13 cellular contexts compared by ENCODE assay signal in genomic region chr17:50208611-50209061, GRCh38. TPM values are rescaled to one million over a fixed set of nuclear protein-coding genes. Genes with fewer than 3 reads are reported as not detected.
DNase-seq lines count a peak whose midpoint lies in the region; ATAC-seq and TF ChIP-seq lines count a peak whose summit lies in the region.
"Had no signal": no experiment of that assay in that cellular context is flagged by ENCODE, and none has a peak within 500 bp of the region (broad histone marks: within the 10 kb centered on the region; RNA-seq: fewer than 3 reads in every experiment).

No MANE protein-coding gene starts in this region.

- WGBS in mesendoderm (ENCODE audit: extremely low coverage, insufficient coverage, low lambda C conversion rate): no CpG with 5 or more reads among the region's 3 CpGs
- 81 to 87% methylated on average over 3 of the region's 3 CpGs for WGBS in thyroid gland, 2 donors

- peak overlapping the region; percentile 84 for H4K5ac ChIP-seq in mesendoderm (ENCODE audit: low read length)

- H3K18ac ChIP-seq in mesendoderm (ENCODE audit: low read length): no peak overlapping the region

- no peak overlapping the region for H3K4ac ChIP-seq in mesendoderm (ENCODE audit: low read depth, low read length)

- no peak overlapping the region for H3K4me2 ChIP-seq in mesendoderm (ENCODE audit: low read length)
- H3K4me2 ChIP-seq: KMS-11 had no signal

- peak overlapping the region; percentile 6 for H2BK5ac ChIP-seq in mesendoderm (ENCODE audit: low read length)

- H3K4me1 ChIP-seq in adipocyte (ENCODE audit: control insufficient read depth, insufficient read depth, low read length) (peaks cover 74% of the 10 kb centered on the region), mesendoderm (ENCODE audit: control insufficient read depth, low read depth, low read length) (peaks cover 25% of the 10 kb centered on the region), thyroid gland (peaks cover 0 to 22% of the 10 kb centered on the region in 2 donors)

- no peaks in the 10 kb centered on the region for H3K79me1 ChIP-seq in mesendoderm (ENCODE audit: low read length)

- peak overlapping the region; percentile 79 for H2AK5ac ChIP-seq in mesendoderm (ENCODE audit: low read length)

- H3K36me3 ChIP-seq in adipocyte (ENCODE audit: control insufficient read depth, insufficient read depth, low read length, severe bottlenecking): no peaks in the 10 kb centered on the region
- no peaks in the 10 kb centered on the region for H3K36me3 ChIP-seq in mesendoderm (ENCODE audit: control insufficient read depth, insufficient read depth, low read length)
- no peaks in the 10 kb centered on the region for H3K36me3 ChIP-seq in thyroid gland

- ATAC-seq in GM19023 (IDR thresholded peaks at IDR 0.05; ENCODE audit: unreplicated experiment): no peak
- ATAC-seq in HG03196 (IDR thresholded peaks at IDR 0.05; ENCODE audit: unreplicated experiment): no peak
- ATAC-seq: T-helper 17 cell had no signal

- no peak for TF ChIP-seq CTCF in thyroid gland (IDR thresholded peaks at IDR 0.05)

- H3K9me3 ChIP-seq in adipocyte (ENCODE audit: control insufficient read depth, low read length) (no peaks in the 10 kb centered on the region), thyroid gland (no peaks in the 10 kb centered on the region)

- DNase-seq in HUDEP-2 (lab: John Stamatoyannopoulos, UW; ENCODE audit: unreplicated experiment in 76 of 76) (peak in 73 of 76 experiments; percentile 26 to 93 (median 74)), adipocyte (ENCODE audit: low read depth) (no peak), mesendoderm (peak; percentile 65), thyroid gland (no peak)
- no peak for DNase-seq in activated naive CD4-positive, alpha-beta T cell treated with anti-CD3 and anti-CD28 coated beads, Interleukin-2, amount 50 U/mL, for 16 hours
- DNase-seq: effector memory CD4-positive, alpha-beta T cell; hippocampal formation; NCI-H2081; T-helper 17 cell had no signal

- H3K79me2 ChIP-seq in mesendoderm (ENCODE audit: control insufficient read depth, insufficient read depth, low read length): no peaks in the 10 kb centered on the region

- no peak overlapping the region for H2BK15ac ChIP-seq in mesendoderm (replicated peaks; ENCODE audit: low read depth)

- H3K27me3 ChIP-seq in adipocyte (replicated peaks; ENCODE audit: control insufficient read depth, insufficient read depth, low read length): no peaks in the 10 kb centered on the region
- H3K27me3 ChIP-seq in mesendoderm (ENCODE audit: insufficient read depth, low read length, poor library complexity): no peaks in the 10 kb centered on the region
- H3K27me3 ChIP-seq in thyroid gland: no peaks in the 10 kb centered on the region

- H4K8ac ChIP-seq in mesendoderm (ENCODE audit: low read depth, low read length): no peak overlapping the region

- peak overlapping the region; percentile 46 for H3K56ac ChIP-seq in mesendoderm (ENCODE audit: low read length)

- no peak overlapping the region for H3K23ac ChIP-seq in mesendoderm (ENCODE audit: low read length)

- TF ChIP-seq POLR2A in thyroid gland (IDR thresholded peaks at IDR 0.05): no peak

- H2BK120ac ChIP-seq in mesendoderm (ENCODE audit: low read depth, low read length): no peak overlapping the region

- peak overlapping the region; percentile 7 for H3K27ac ChIP-seq in mesendoderm (ENCODE audit: low read depth, low read length)
- peak overlapping the region in 2 of 3 donors; percentile 33 to 60 for H3K27ac ChIP-seq in thyroid gland
- H3K27ac ChIP-seq: KMS-11 had no signal

- H3K9ac ChIP-seq in adipocyte (ENCODE audit: low read length): peak overlapping the region; percentile 72
- no peak overlapping the region for H3K9ac ChIP-seq in mesendoderm (ENCODE audit: low read length)
- H3K9ac ChIP-seq: KMS-11 had no signal

- no peak overlapping the region for H3K4me3 ChIP-seq in adipocyte (ENCODE audit: low read length)
- H3K4me3 ChIP-seq in mesendoderm (ENCODE audit: low read length): no peak overlapping the region
- H3K4me3 ChIP-seq in thyroid gland (replicated peaks in 1 of 3): no peak overlapping the region

- intact Hi-C loops in thyroid gland (cut with DNase I): no loop called here

RNA-seq across cellular contexts. Expression of gene COL1A1, which starts 7.2 kb away (rescaled TPM):
- polyA plus RNA-seq in mesendoderm (2013, experiment 1 of 2): 14.5 TPM
- 15.0 TPM for polyA plus RNA-seq in mesendoderm (2013, experiment 2 of 2)
- 10 to 100 TPM; 12.2 to 57.3 (median 18.5) TPM for total RNA-seq in thyroid gland

RNA-seq across cellular contexts. Expression of gene SGCA, which starts 42.8 kb away (rescaled TPM):
- polyA plus RNA-seq in mesendoderm (2013, experiment 1 of 2): 0.07 TPM
- polyA plus RNA-seq in mesendoderm (2013, experiment 2 of 2): 0.13 TPM
- 1 to 10 TPM in 1 of 4 donors, not detected in 3; 2.0 TPM for total RNA-seq in thyroid gland
- total RNA-seq: mononuclear cell, T-helper 17 cell had no signal

RNA-seq across cellular contexts. Expression of gene PPP1R9B, which starts 58.2 kb away (rescaled TPM):
- 2.9 TPM for polyA plus RNA-seq in mesendoderm (2013, experiment 1 of 2)
- 2.9 TPM for polyA plus RNA-seq in mesendoderm (2013, experiment 2 of 2)
- 10 to 100 TPM; 28.6 to 37.2 (median 31.9) TPM for total RNA-seq in thyroid gland

Comparison
In these comparisons a context has a peak if more than half of its experiments do, and no peak if none do; other contexts are left out.
1. DNase-seq: peak in HUDEP-2 (73 of 76) and mesendoderm (single experiment); none in adipocyte (single experiment), thyroid gland (0 of 2) and activated naive CD4-positive, alpha-beta T cell treated with anti-CD3 and anti-CD28 coated beads, Interleukin-2, amount 50 U/mL, for 16 hours (single experiment).